Comparison of ENCODE assay signal across 12 cellular contexts in genomic region chr4:76752911-76753494, GRCh38.
DNase-seq lines count a peak whose midpoint lies in the region; ATAC-seq and TF ChIP-seq lines count a peak whose summit lies in the region.
"Had no signal": no experiment of that assay in that cellular context is flagged by ENCODE, and none has a peak within 500 bp of the region (broad histone marks: within the 10 kb centered on the region; RNA-seq: fewer than 3 reads in every experiment).

No MANE protein-coding gene starts in this region.

- no peak overlapping the region for H3K4me3 Mint-ChIP-seq in glutamatergic neuron (ENCODE audit: unreplicated experiment)
- H3K4me3 Mint-ChIP-seq in WTC11: no peak overlapping the region

- TF ChIP-seq CTCF in glutamatergic neuron (IDR thresholded peaks at IDR 0.05; ENCODE audit: partially characterized antibody, unreplicated experiment): no peak
- TF ChIP-seq CTCF in lower leg skin (IDR thresholded peaks at IDR 0.05): no peak
- TF ChIP-seq CTCF in PC-9 (conservative IDR thresholded peaks at IDR 0.05): no peak
- no peak for TF ChIP-seq CTCF in WTC11 (IDR thresholded peaks at IDR 0.05)

- no peak overlapping the region for H3K4me2 ChIP-seq in PC-9

- H3K27me3 Mint-ChIP-seq in glutamatergic neuron (ENCODE audit: unreplicated experiment) (no peaks in the 10 kb centered on the region), WTC11 (ENCODE audit: low read depth) (no peaks in the 10 kb centered on the region)

- 0 out of 2 replicates have a peak, but pooled peaks cover under 1% of the 10 kb centered on the region for H3F3A ChIP-seq in PC-9 (ENCODE audit: insufficient read depth, low read depth)

- H3K27ac Mint-ChIP-seq in glutamatergic neuron (ENCODE audit: unreplicated experiment) (peak overlapping the region; percentile 2), WTC11 (no peak overlapping the region; the same call in 1 of the 2 replicates)

- H3K36me3 Mint-ChIP-seq in glutamatergic neuron (ENCODE audit: unreplicated experiment) (no peaks in the 10 kb centered on the region), WTC11 (peaks cover 62% of the 10 kb centered on the region)

- H3K9me3 ChIP-seq in PC-9 (ENCODE audit: insufficient read depth, low read depth): no peaks in the 10 kb centered on the region

- peaks cover 15% of the 10 kb centered on the region for H3K36me3 ChIP-seq in PC-9 (ENCODE audit: low read depth)

- peaks cover 5% of the 10 kb centered on the region; the same call in 1 of the 2 replicates for H3K4me1 ChIP-seq in PC-9 (replicated peaks; ENCODE audit: insufficient read depth)

- intact Hi-C loops in lower leg skin (cut with DNase I; ENCODE audit: low total_unique reads) (no loop called here), PC-9 (cut with micrococcal nuclease; ENCODE audit: unreplicated experiment) (loop anchor here (1.0 kb wide), 1 partner anchor 35 kb away; no protein-coding TSS in a partner anchor)

- H3K9me3 Mint-ChIP-seq in glutamatergic neuron (ENCODE audit: unreplicated experiment) (no peaks in the 10 kb centered on the region), WTC11 (peaks cover 10% of the 10 kb centered on the region)

- no peak for ATAC-seq in WTC11

- no peak overlapping the region for H3K27ac ChIP-seq in PC-9
- H3K27ac ChIP-seq: C4-2B had no signal

- no peak for TF ChIP-seq POLR2A in lower leg skin (IDR thresholded peaks at IDR 0.05)

- no peaks in the 10 kb centered on the region for H3K9me2 ChIP-seq in PC-9 (ENCODE audit: insufficient read depth)

- no peaks in the 10 kb centered on the region; the same call in 1 of the 2 replicates for H4K20me1 ChIP-seq in PC-9 (ENCODE audit: insufficient read depth)

- no peaks in the 10 kb centered on the region; the same call in 1 of the 2 replicates for H3K79me2 ChIP-seq in PC-9 (ENCODE audit: low read depth)

- DNase-seq in NCI-H2029 (lab: John Stamatoyannopoulos, UW): peak; percentile 43
- no peak for DNase-seq in NCI-H2029 treated with DMSO at 0.1 percent for 48 hours (lab: John Stamatoyannopoulos, UW)
- DNase-seq in SW480 (ENCODE audit: low spot score): peak; percentile 64
- no peak for DNase-seq in glutamatergic neuron
- DNase-seq in superior temporal gyrus (ENCODE audit: extremely low spot score): peak; percentile 56
- no peak for DNase-seq in lower leg skin (ENCODE audit: low spot score in 2 of 2)
- no peak for DNase-seq in PC-9
- DNase-seq in WTC11 (ENCODE audit: low spot score): no peak
- DNase-seq: central memory CD4-positive, alpha-beta T cell; retina; RPMI8226 had no signal

- peaks cover 22% of the 10 kb centered on the region for H3K4me1 Mint-ChIP-seq in glutamatergic neuron (ENCODE audit: low read depth, unreplicated experiment)
- peaks cover 9% of the 10 kb centered on the region for H3K4me1 Mint-ChIP-seq in WTC11

- POLR2A ChIA-PET in PC-9 (lab: Charles Lee; ENCODE audit: unreplicated experiment) (no interaction called here), WTC11 (lab: Charles Lee) (no interaction called here)

- no TSS peak for BruUV-seq in PC-9 (replicated peaks; lab: Mats Ljungman, UMichigan)

- H3K4me3 ChIP-seq in lower leg skin (ENCODE audit: low read depth, poor library complexity, severe bottlenecking) (no peak overlapping the region), PC-9 (no peak overlapping the region)

- no peak overlapping the region for H2AFZ ChIP-seq in PC-9

- no peaks in the 10 kb centered on the region for H3K27me3 ChIP-seq in PC-9 (ENCODE audit: insufficient read depth, low read depth)

- 55 to 67% methylated on average over 2 of the region's 2 CpGs for WGBS in lower leg skin, 2 donors

- CTCF ChIA-PET in PC-9 (lab: Charles Lee) (no interaction called here), WTC11 (lab: Charles Lee) (no interaction called here)

TF ChIP-seq in WTC11, 78 proteins besides CTCF, POLR2A, EP300 and RAD21:
- TF ChIP-seq FOXK1 (CRISPR knock-in tag; IDR thresholded peaks at IDR 0.05) (no peak), ZBTB21 (CRISPR knock-in tag; IDR thresholded peaks at IDR 0.05; ENCODE audit: borderline replicate concordance) (no peak), ATF3 (CRISPR knock-in tag; conservative IDR thresholded peaks at IDR 0.05) (no peak), NR1H2 (CRISPR knock-in tag; IDR thresholded peaks at IDR 0.05) (no peak), ATF1 (CRISPR knock-in tag; IDR thresholded peaks at IDR 0.05) (no peak), USF2 (CRISPR knock-in tag; IDR thresholded peaks at IDR 0.05) (no peak)
TF ChIP-seq in WTC11: peak in this region for 0.

Comparison
In these comparisons a context has a peak if more than half of its experiments do, and no peak if none do; other contexts are left out.
1. DNase-seq: peak in NCI-H2029 (single experiment), SW480 (single experiment) and superior temporal gyrus (single experiment); none in NCI-H2029 treated with DMSO at 0.1 percent for 48 hours (single experiment), glutamatergic neuron (single experiment), lower leg skin (0 of 2), PC-9 (0 of 2) and WTC11 (single experiment).